26 cellular contexts compared by ENCODE assay signal in genomic region chr15:77413687-77414349, GRCh38.
"Had no signal": no experiment of that assay in that cellular context is flagged by ENCODE, and none has a peak within 500 bp of the region (broad histone marks: within the 10 kb centered on the region; RNA-seq: fewer than 3 reads in every experiment).

No MANE protein-coding gene starts in this region.

- H3K4me3 ChIP-seq: esophagus squamous epithelium, gastroesophageal sphincter, heart right ventricle had no signal

- ATAC-seq: activated T-cell treated with anti-CD3 and anti-CD28 coated beads, Interleukin-2, amount 50 U/mL, for 72 hours; effector memory CD8-positive, alpha-beta T cell; gastroesophageal sphincter; heart right ventricle had no signal

- H3K27ac Mint-ChIP-seq: activated CD4-positive, alpha-beta memory T cell treated with anti-CD3 and anti-CD28 coated beads, Interleukin-2, amount 10 ng/mL, durations not matched to agents 7 days and 5 days; activated CD4-positive, alpha-beta T cell treated with anti-CD3 and anti-CD28 coated beads, Interleukin-2, amount 10 ng/mL, durations not matched to agents 7 days and 5 days; activated naive CD8-positive, alpha-beta T cell; activated T-cell treated with anti-CD3 and anti-CD28 coated beads, Interleukin-2, amount 50 U/mL, for 24 hours; activated T-cell treated with anti-CD3 and anti-CD28 coated beads, Interleukin-2, amount 50 U/mL, for 72 hours had no signal

- H3K36me3 ChIP-seq: brain microvascular endothelial cell, esophagus squamous epithelium, gastroesophageal sphincter, heart right ventricle had no signal

- H3K9me3 Mint-ChIP-seq: activated CD4-positive, alpha-beta memory T cell treated with anti-CD3 and anti-CD28 coated beads, Interleukin-2, amount 10 ng/mL, durations not matched to agents 7 days and 5 days; activated CD4-positive, alpha-beta T cell treated with anti-CD3 and anti-CD28 coated beads, Interleukin-2, amount 10 ng/mL, durations not matched to agents 7 days and 5 days; activated T-cell treated with anti-CD3 and anti-CD28 coated beads, Interleukin-2, amount 50 U/mL, for 24 hours; activated T-cell treated with anti-CD3 and anti-CD28 coated beads, Interleukin-2, amount 50 U/mL, for 72 hours; central memory CD8-positive, alpha-beta T cell; effector memory CD8-positive, alpha-beta T cell had no signal

- H3K27me3 ChIP-seq: brain microvascular endothelial cell, esophagus squamous epithelium, gastroesophageal sphincter, heart right ventricle had no signal

- H3K4me3 Mint-ChIP-seq: activated CD4-positive, alpha-beta memory T cell treated with anti-CD3 and anti-CD28 coated beads, Interleukin-2, amount 10 ng/mL, durations not matched to agents 7 days and 5 days; activated CD4-positive, alpha-beta T cell treated with anti-CD3 and anti-CD28 coated beads, Interleukin-2, amount 10 ng/mL, durations not matched to agents 7 days and 5 days; activated naive CD8-positive, alpha-beta T cell; activated T-cell treated with anti-CD3 and anti-CD28 coated beads, Interleukin-2, amount 50 U/mL, for 24 hours; activated T-cell treated with anti-CD3 and anti-CD28 coated beads, Interleukin-2, amount 50 U/mL, for 72 hours; central memory CD8-positive, alpha-beta T cell; effector memory CD8-positive, alpha-beta T cell had no signal

- H3K9me3 ChIP-seq: esophagus squamous epithelium, gastroesophageal sphincter, heart right ventricle had no signal

- H3K27ac ChIP-seq: brain microvascular endothelial cell, esophagus squamous epithelium, gastroesophageal sphincter had no signal

- H3K36me3 Mint-ChIP-seq: activated naive CD8-positive, alpha-beta T cell had no signal

- DNase-seq: activated CD4-positive, alpha-beta memory T cell treated with anti-CD3 and anti-CD28 coated beads, Interleukin-2, amount 10 ng/mL, durations not matched to agents 7 days and 5 days; activated CD4-positive, alpha-beta T cell treated with anti-CD3 and anti-CD28 coated beads for 1 hour; activated CD4-positive, alpha-beta T cell treated with anti-CD3 and anti-CD28 coated beads for 4 hours; activated CD4-positive, alpha-beta T cell treated with anti-CD3 and anti-CD28 coated beads, Interleukin-2, amount 10 ng/mL, durations not matched to agents 7 days and 5 days; activated CD4-positive, alpha-beta T cell treated with anti-CD3 and anti-CD28 coated beads, Interleukin-2, amount 50 U/mL, for 4 hours; activated CD8-positive, alpha-beta memory T cell treated with anti-CD3 and anti-CD28 coated beads, Interleukin-2, amount 50 U/mL, for 48 hours; activated gamma-delta T cell; activated naive CD4-positive, alpha-beta T cell treated with anti-CD3 and anti-CD28 coated beads, Interleukin-2, amount 50 U/mL, for 16 hours; activated naive CD4-positive, alpha-beta T cell treated with Interleukin-2 at 50 U/mL for 16 hours; activated T-cell treated with anti-CD3 and anti-CD28 coated beads for 4 hours; activated T-cell treated with anti-CD3 and anti-CD28 coated beads, Interleukin-2, amount 50 U/mL, for 24 hours; activated T-cell treated with anti-CD3 and anti-CD28 coated beads, Interleukin-2, amount 50 U/mL, for 72 hours; amniotic stem cell; anterior cingulate cortex; brain microvascular endothelial cell; cortex of kidney; dermis blood vessel endothelial cell; effector CD4-positive, alpha-beta T cell; effector memory CD8-positive, alpha-beta T cell; esophagus squamous epithelium; foreskin melanocyte; heart right ventricle; T-helper 2 cell had no signal

- H3K27me3 Mint-ChIP-seq: activated CD4-positive, alpha-beta T cell treated with anti-CD3 and anti-CD28 coated beads, Interleukin-2, amount 10 ng/mL, durations not matched to agents 7 days and 5 days; activated naive CD8-positive, alpha-beta T cell; activated T-cell treated with anti-CD3 and anti-CD28 coated beads, Interleukin-2, amount 50 U/mL, for 24 hours; central memory CD8-positive, alpha-beta T cell; effector memory CD8-positive, alpha-beta T cell had no signal
